In genomic region chr17:39676198-39676819, GRCh38 we compare ENCODE assay signal across 9 cellular contexts. TPM values are rescaled to one million over a fixed set of nuclear protein-coding genes. Genes with fewer than 3 reads are reported as not detected.
DNase-seq lines count a peak whose midpoint lies in the region; ATAC-seq and TF ChIP-seq lines count a peak whose summit lies in the region.
"Had no signal": no experiment of that assay in that cellular context is flagged by ENCODE, and none has a peak within 500 bp of the region (broad histone marks: within the 10 kb centered on the region; RNA-seq: fewer than 3 reads in every experiment).

No MANE protein-coding gene starts in this region.

- 0 out of 2 replicates have a peak, but pooled peaks cover 5% of the 10 kb centered on the region for H3K36me3 ChIP-seq in DND-41 (ENCODE audit: insufficient read depth, low read length)
- no peaks in the 10 kb centered on the region for H3K36me3 ChIP-seq in Karpas-422 (ENCODE audit: insufficient read depth, low read length)

- H3K9ac ChIP-seq in DND-41 (ENCODE audit: low read depth, low read length) (no peak overlapping the region), Karpas-422 (ENCODE audit: low read length) (peak overlapping the region; percentile 45)

- H4K20me1 ChIP-seq in DND-41 (ENCODE audit: insufficient read depth, low read length) (0 out of 2 replicates have a peak, but pooled peaks cover 3% of the 10 kb centered on the region), Karpas-422 (ENCODE audit: insufficient read depth, low read depth, low read length) (no peaks in the 10 kb centered on the region)

- H3K4me3 ChIP-seq in DND-41 (ENCODE audit: low read depth in 1 of 2, low read length in 2 of 2) (no peak overlapping the region), Karpas-422 (ENCODE audit: low read length) (no peak overlapping the region)

- ATAC-seq in DND-41 (ENCODE audit: insufficient read depth, low read depth) (no peak), left ventricle myocardium superior (peak; percentile 40), HG03045 (IDR thresholded peaks at IDR 0.05; ENCODE audit: unreplicated experiment) (no peak), HG02759 (IDR thresholded peaks at IDR 0.05; ENCODE audit: unreplicated experiment) (no peak)

- H3K4me2 ChIP-seq in DND-41 (ENCODE audit: insufficient read depth, low read length) (no peak overlapping the region), Karpas-422 (ENCODE audit: low read depth, low read length, poor library complexity, severe bottlenecking) (no peak overlapping the region)

- H3K27ac Mint-ChIP-seq in activated CD4-positive, alpha-beta T cell treated with anti-CD3 and anti-CD28 coated beads, Interleukin-2, amount 10 ng/mL, durations not matched to agents 7 days and 5 days: peak overlapping the region; percentile 86

- intact Hi-C loops in left ventricle myocardium superior (cut with micrococcal nuclease): no loop called here

- no peaks in the 10 kb centered on the region for H3K9me2 ChIP-seq in Karpas-422 (replicated peaks; ENCODE audit: insufficient read depth, low read length)

- H3K27me3 ChIP-seq in DND-41 (ENCODE audit: insufficient read depth, low read length, poor library complexity): no peaks in the 10 kb centered on the region
- H3K27me3 ChIP-seq in Karpas-422 (ENCODE audit: low read length): no peaks in the 10 kb centered on the region

- no peaks in the 10 kb centered on the region for H3K27me3 Mint-ChIP-seq in activated CD4-positive, alpha-beta T cell treated with anti-CD3 and anti-CD28 coated beads, Interleukin-2, amount 10 ng/mL, durations not matched to agents 7 days and 5 days

- H3K9me3 ChIP-seq in DND-41 (ENCODE audit: insufficient read depth, low read length, severe bottlenecking) (no peaks in the 10 kb centered on the region), Karpas-422 (ENCODE audit: low read length) (no peaks in the 10 kb centered on the region)

- TF ChIP-seq CTCF in DND-41 (IDR thresholded peaks at IDR 0.05; ENCODE audit: borderline replicate concordance, extremely low read depth, low read length, poor library complexity, severe bottlenecking): no peak

- H3K79me2 ChIP-seq in DND-41 (ENCODE audit: insufficient read depth, low read length): no peaks in the 10 kb centered on the region
- no peaks in the 10 kb centered on the region for H3K79me2 ChIP-seq in Karpas-422 (ENCODE audit: low read length)

- DNase-seq in DND-41 (peak; percentile 21), Karpas-422 (peak; percentile 60), left ventricle myocardium superior (peak; percentile 90), substantia nigra (lab: John Stamatoyannopoulos, UW) (peak in 25 of 49 donors; percentile 18 to 73 (median 46)), AML-193 (lab: John Stamatoyannopoulos, UW) (no peak)
- peak; percentile 70 for DNase-seq in activated CD4-positive, alpha-beta T cell treated with anti-CD3 and anti-CD28 coated beads, Interleukin-2, amount 10 ng/mL, durations not matched to agents 7 days and 5 days

- no peak overlapping the region for H3K4me3 Mint-ChIP-seq in activated CD4-positive, alpha-beta T cell treated with anti-CD3 and anti-CD28 coated beads, Interleukin-2, amount 10 ng/mL, durations not matched to agents 7 days and 5 days

- no peak overlapping the region for H2AFZ ChIP-seq in DND-41 (ENCODE audit: low read depth, low read length)
- no peak overlapping the region for H2AFZ ChIP-seq in Karpas-422 (ENCODE audit: low read length)

- H3K4me1 ChIP-seq in DND-41 (ENCODE audit: insufficient read depth, low read length) (peaks cover 10% of the 10 kb centered on the region), Karpas-422 (ENCODE audit: low read length) (peaks cover 73% of the 10 kb centered on the region)

- POLR2A ChIA-PET in activated CD4-positive, alpha-beta T cell treated with anti-CD3 and anti-CD28 coated beads, Interleukin-2, amount 10 ng/mL, durations not matched to agents 7 days and 5 days (lab: Charles Lee): no interaction called here

- H3K36me3 Mint-ChIP-seq in activated CD4-positive, alpha-beta T cell treated with anti-CD3 and anti-CD28 coated beads, Interleukin-2, amount 10 ng/mL, durations not matched to agents 7 days and 5 days (ENCODE audit: low read depth): peaks cover 34% of the 10 kb centered on the region

- CTCF ChIA-PET in activated CD4-positive, alpha-beta T cell treated with anti-CD3 and anti-CD28 coated beads, Interleukin-2, amount 10 ng/mL, durations not matched to agents 7 days and 5 days (lab: Charles Lee): interaction anchor here (1.1 to 2.2 kb wide), 6 partner anchors 9 to 94 kb away, joined by 3 to 13 read pairs (median 6); partner anchors contain the start of genes PGAP3 and TCAP

- no peaks in the 10 kb centered on the region for H3K9me3 Mint-ChIP-seq in activated CD4-positive, alpha-beta T cell treated with anti-CD3 and anti-CD28 coated beads, Interleukin-2, amount 10 ng/mL, durations not matched to agents 7 days and 5 days

- peaks cover 61% of the 10 kb centered on the region for H3K4me1 Mint-ChIP-seq in activated CD4-positive, alpha-beta T cell treated with anti-CD3 and anti-CD28 coated beads, Interleukin-2, amount 10 ng/mL, durations not matched to agents 7 days and 5 days

- H3K27ac ChIP-seq in DND-41 (ENCODE audit: low read length): no peak overlapping the region
- peak overlapping the region; percentile 67 for H3K27ac ChIP-seq in Karpas-422 (ENCODE audit: low read length)
- no peak overlapping the region for H3K27ac ChIP-seq in substantia nigra (ENCODE audit: low read depth, low read length, poor library complexity, severe bottlenecking)

RNA-seq across cellular contexts. Expression of gene PNMT, which starts 8.1 kb away (rescaled TPM):
- total RNA-seq in Karpas-422 (2014; rRNA removed; shearing (Covaris generic); ENCODE audit: low replicate concordance): 6.8 TPM in 1 of 2 replicates, not detected in the other
- total RNA-seq in activated CD4-positive, alpha-beta T cell treated with anti-CD3 and anti-CD28 coated beads, Interleukin-2, amount 10 ng/mL, durations not matched to agents 7 days and 5 days: under 1 TPM in 1 of 2 experiments, not detected in 1; 0.19 TPM
- 5.8 TPM for total RNA-seq in left ventricle myocardium superior
- total RNA-seq: HT1080 had no signal

RNA-seq across cellular contexts. Expression of gene TCAP, which starts 11.2 kb away (rescaled TPM):
- total RNA-seq in Karpas-422 (2014; rRNA removed; shearing (Covaris generic); ENCODE audit: low replicate concordance): 1.5 and 1.9 TPM in 2 replicates
- 1 to 10 TPM; 2.0 to 2.1 TPM for total RNA-seq in activated CD4-positive, alpha-beta T cell treated with anti-CD3 and anti-CD28 coated beads, Interleukin-2, amount 10 ng/mL, durations not matched to agents 7 days and 5 days
- 4,965 TPM for total RNA-seq in left ventricle myocardium superior

RNA-seq across cellular contexts. Expression of gene PGAP3, which starts 11.5 kb away (rescaled TPM):
- total RNA-seq in Karpas-422 (2014; rRNA removed; shearing (Covaris generic); ENCODE audit: low replicate concordance): 10.6 and 20.2 TPM in 2 replicates
- 10 to 100 TPM; 27.0 to 30.6 TPM for total RNA-seq in activated CD4-positive, alpha-beta T cell treated with anti-CD3 and anti-CD28 coated beads, Interleukin-2, amount 10 ng/mL, durations not matched to agents 7 days and 5 days
- total RNA-seq in left ventricle myocardium superior: 7.3 TPM

RNA-seq across cellular contexts. Expression of gene ERBB2, which starts 23.6 kb away (rescaled TPM):
- total RNA-seq in Karpas-422 (2014; rRNA removed; shearing (Covaris generic); ENCODE audit: low replicate concordance): 7.3 and 10.9 TPM in 2 replicates
- 1 to 10 TPM; 4.5 to 4.6 TPM for total RNA-seq in activated CD4-positive, alpha-beta T cell treated with anti-CD3 and anti-CD28 coated beads, Interleukin-2, amount 10 ng/mL, durations not matched to agents 7 days and 5 days
- 75.8 TPM for total RNA-seq in left ventricle myocardium superior

RNA-seq across cellular contexts. Expression of gene STARD3, which starts 39.4 kb away (rescaled TPM):
- 42.9 and 43.5 TPM in 2 replicates for total RNA-seq in Karpas-422 (2014; rRNA removed; shearing (Covaris generic); ENCODE audit: low replicate concordance)
- 10 to 100 TPM; 70.0 to 72.8 TPM for total RNA-seq in activated CD4-positive, alpha-beta T cell treated with anti-CD3 and anti-CD28 coated beads, Interleukin-2, amount 10 ng/mL, durations not matched to agents 7 days and 5 days
- total RNA-seq in left ventricle myocardium superior: 18.7 TPM

Comparison
In these comparisons a context has a peak if more than half of its experiments do, and no peak if none do; other contexts are left out.
1. DNase-seq: peak in DND-41 (single experiment), Karpas-422 (single experiment), activated CD4-positive, alpha-beta T cell treated with anti-CD3 and anti-CD28 coated beads, Interleukin-2, amount 10 ng/mL, durations not matched to agents 7 days and 5 days (single experiment), left ventricle myocardium superior (single experiment) and substantia nigra (25 of 49); none in AML-193 (0 of 2).
2. RNA of gene TCAP, which starts 11.2 kb away (total RNA-seq): 4,965 TPM in left ventricle myocardium superior (single experiment); 2.0 to 2.1 TPM in activated CD4-positive, alpha-beta T cell treated with anti-CD3 and anti-CD28 coated beads, Interleukin-2, amount 10 ng/mL, durations not matched to agents 7 days and 5 days and 1.5 to 1.9 TPM in Karpas-422; every median in the first group is over 1,000 times any median in the second.